ENCODE assay signal across 1 cellular context in the genomic region with DNA sequence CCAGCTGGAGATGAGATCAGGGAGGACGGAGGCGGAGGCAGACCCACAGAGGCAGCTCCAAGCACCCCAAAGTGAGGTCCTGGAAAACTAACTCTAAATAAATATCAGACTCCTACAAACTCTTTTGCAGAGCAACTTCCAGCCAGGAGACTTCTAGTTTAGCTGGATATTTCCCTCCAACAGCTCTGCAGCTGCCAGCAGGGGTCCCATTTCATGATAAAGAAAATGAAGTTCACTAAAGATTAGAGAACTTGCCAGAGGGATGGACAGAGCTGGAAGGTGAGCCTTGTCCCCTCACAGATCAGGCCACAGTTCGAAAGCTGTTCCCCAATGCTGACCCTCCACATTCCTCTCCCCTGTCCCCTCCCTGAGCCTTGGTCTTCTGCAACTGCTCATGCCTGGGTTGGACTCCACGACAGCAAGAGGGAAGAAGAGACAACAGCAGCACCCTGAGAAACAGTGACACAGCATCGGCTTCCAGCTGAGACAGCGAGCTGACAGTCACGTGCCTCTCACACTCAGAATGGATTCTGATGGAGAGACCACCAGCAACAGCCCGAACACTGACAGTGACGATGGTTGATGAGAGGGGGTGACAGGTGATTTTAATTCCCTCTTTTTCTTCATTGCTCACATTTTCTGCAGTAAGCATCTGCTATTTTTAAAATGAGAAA.
TF ChIP-seq lines count a peak whose summit lies in the region.

No MANE protein-coding gene starts in this region.

TF ChIP-seq in GM12878, 131 proteins besides CTCF, POLR2A, EP300 and RAD21:
- TF ChIP-seq ZNF24 (IDR thresholded peaks at IDR 0.05) (no peak), BCL3 (IDR thresholded peaks at IDR 0.05; ENCODE audit: borderline replicate concordance, insufficient read depth, low read depth, low read length, poor library complexity, severe bottlenecking) (no peak), PKNOX1 (IDR thresholded peaks at IDR 0.05) (peak; percentile 77), RAD51 (IDR thresholded peaks at IDR 0.05) (peak; percentile 71; the same call in 1 of the 2 replicates), BHLHE40 (IDR thresholded peaks at IDR 0.05; ENCODE audit: borderline replicate concordance in 1 of 2, low read depth in 2 of 2, low read length in 1 of 2) (peak; percentile 74 to 89; a peak in 3 of 4 replicates), SIN3A (IDR thresholded peaks at IDR 0.05; ENCODE audit: low read depth, low read length) (0 out of 2 replicates have a peak, but pooled peaks have one; percentile 40)
- TF ChIP-seq, protein P1, sequence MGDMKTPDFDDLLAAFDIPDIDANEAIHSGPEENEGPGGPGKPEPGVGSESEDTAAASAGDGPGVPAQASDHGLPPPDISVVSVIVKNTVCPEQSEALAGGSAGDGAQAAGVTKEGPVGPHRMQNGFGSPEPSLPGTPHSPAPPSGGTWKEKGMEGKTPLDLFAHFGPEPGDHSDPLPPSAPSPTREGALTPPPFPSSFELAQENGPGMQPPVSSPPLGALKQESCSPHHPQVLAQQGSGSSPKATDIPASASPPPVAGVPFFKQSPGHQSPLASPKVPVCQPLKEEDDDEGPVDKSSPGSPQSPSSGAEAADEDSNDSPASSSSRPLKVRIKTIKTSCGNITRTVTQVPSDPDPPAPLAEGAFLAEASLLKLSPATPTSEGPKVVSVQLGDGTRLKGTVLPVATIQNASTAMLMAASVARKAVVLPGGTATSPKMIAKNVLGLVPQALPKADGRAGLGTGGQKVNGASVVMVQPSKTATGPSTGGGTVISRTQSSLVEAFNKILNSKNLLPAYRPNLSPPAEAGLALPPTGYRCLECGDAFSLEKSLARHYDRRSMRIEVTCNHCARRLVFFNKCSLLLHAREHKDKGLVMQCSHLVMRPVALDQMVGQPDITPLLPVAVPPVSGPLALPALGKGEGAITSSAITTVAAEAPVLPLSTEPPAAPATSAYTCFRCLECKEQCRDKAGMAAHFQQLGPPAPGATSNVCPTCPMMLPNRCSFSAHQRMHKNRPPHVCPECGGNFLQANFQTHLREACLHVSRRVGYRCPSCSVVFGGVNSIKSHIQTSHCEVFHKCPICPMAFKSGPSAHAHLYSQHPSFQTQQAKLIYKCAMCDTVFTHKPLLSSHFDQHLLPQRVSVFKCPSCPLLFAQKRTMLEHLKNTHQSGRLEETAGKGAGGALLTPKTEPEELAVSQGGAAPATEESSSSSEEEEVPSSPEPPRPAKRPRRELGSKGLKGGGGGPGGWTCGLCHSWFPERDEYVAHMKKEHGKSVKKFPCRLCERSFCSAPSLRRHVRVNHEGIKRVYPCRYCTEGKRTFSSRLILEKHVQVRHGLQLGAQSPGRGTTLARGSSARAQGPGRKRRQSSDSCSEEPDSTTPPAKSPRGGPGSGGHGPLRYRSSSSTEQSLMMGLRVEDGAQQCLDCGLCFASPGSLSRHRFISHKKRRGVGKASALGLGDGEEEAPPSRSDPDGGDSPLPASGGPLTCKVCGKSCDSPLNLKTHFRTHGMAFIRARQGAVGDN (IDR thresholded peaks at IDR 0.05), result 0 out of 2 replicates have a peak, but pooled peaks have one; percentile 35
- TF ChIP-seq, protein P2, sequence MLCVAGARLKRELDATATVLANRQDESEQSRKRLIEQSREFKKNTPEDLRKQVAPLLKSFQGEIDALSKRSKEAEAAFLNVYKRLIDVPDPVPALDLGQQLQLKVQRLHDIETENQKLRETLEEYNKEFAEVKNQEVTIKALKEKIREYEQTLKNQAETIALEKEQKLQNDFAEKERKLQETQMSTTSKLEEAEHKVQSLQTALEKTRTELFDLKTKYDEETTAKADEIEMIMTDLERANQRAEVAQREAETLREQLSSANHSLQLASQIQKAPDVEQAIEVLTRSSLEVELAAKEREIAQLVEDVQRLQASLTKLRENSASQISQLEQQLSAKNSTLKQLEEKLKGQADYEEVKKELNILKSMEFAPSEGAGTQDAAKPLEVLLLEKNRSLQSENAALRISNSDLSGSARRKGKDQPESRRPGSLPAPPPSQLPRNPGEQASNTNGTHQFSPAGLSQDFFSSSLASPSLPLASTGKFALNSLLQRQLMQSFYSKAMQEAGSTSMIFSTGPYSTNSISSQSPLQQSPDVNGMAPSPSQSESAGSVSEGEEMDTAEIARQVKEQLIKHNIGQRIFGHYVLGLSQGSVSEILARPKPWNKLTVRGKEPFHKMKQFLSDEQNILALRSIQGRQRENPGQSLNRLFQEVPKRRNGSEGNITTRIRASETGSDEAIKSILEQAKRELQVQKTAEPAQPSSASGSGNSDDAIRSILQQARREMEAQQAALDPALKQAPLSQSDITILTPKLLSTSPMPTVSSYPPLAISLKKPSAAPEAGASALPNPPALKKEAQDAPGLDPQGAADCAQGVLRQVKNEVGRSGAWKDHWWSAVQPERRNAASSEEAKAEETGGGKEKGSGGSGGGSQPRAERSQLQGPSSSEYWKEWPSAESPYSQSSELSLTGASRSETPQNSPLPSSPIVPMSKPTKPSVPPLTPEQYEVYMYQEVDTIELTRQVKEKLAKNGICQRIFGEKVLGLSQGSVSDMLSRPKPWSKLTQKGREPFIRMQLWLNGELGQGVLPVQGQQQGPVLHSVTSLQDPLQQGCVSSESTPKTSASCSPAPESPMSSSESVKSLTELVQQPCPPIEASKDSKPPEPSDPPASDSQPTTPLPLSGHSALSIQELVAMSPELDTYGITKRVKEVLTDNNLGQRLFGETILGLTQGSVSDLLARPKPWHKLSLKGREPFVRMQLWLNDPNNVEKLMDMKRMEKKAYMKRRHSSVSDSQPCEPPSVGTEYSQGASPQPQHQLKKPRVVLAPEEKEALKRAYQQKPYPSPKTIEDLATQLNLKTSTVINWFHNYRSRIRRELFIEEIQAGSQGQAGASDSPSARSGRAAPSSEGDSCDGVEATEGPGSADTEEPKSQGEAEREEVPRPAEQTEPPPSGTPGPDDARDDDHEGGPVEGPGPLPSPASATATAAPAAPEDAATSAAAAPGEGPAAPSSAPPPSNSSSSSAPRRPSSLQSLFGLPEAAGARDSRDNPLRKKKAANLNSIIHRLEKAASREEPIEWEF (IDR thresholded peaks at IDR 0.05; ENCODE audit: insufficient replicate concordance, low read depth, low read length), result peak; percentile 2
- TF ChIP-seq, protein P3, sequence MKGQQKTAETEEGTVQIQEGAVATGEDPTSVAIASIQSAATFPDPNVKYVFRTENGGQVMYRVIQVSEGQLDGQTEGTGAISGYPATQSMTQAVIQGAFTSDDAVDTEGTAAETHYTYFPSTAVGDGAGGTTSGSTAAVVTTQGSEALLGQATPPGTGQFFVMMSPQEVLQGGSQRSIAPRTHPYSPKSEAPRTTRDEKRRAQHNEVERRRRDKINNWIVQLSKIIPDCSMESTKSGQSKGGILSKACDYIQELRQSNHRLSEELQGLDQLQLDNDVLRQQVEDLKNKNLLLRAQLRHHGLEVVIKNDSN (IDR thresholded peaks at IDR 0.05; ENCODE audit: borderline replicate concordance, extremely low read length, insufficient read depth, low read depth, low read length), result peak; percentile 68
